1 cellular context compared by ENCODE assay signal in genomic region chr9:93814561-93814960, GRCh38.
TF ChIP-seq lines count a peak whose summit lies in the region.

No MANE protein-coding gene starts in this region.

TF ChIP-seq in H1, 55 proteins besides CTCF, POLR2A, EP300 and RAD21 (continued from another document):
- TF ChIP-seq CHD7 (IDR thresholded peaks at IDR 0.05; ENCODE audit: insufficient replicate concordance, low read length): no peak
TF ChIP-seq in H1: peak in this region for 2.
